32 cellular contexts compared by ENCODE assay signal in the genomic region with DNA sequence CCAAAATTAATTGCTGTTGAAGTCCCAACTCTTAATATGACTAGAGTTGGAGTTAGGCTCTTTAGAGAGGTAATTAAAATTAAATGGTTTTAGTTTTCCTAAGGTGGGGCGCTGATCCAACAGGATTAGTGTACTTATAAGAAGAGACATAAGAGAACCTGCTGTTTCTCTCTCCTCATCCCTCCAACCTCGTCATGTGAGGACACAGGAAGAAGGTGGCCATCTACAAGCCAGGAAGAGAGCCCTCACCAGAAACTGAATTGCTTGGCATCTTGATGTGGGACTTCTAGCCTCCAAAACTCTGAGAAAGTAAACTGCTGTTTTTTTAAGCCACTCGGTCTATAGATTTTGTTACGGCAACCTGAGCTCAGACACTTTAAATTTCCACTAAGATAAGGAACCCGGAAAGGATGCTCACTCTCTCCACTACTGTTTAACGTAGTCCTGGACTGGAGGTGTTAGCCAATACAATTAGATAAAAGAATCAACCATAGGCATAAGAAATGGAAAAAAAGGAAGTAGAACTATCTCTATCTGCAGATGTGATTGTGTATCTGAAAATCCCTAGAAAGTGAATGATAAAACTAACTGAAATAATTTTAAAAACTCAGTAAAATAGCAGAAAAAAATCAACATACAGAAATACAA. TPM values are rescaled to one million over a fixed set of nuclear protein-coding genes. Genes with fewer than 3 reads are reported as not detected.
DNase-seq lines count a peak whose midpoint lies in the region; ATAC-seq, FAIRE-seq and TF ChIP-seq lines count a peak whose summit lies in the region.
"Had no signal": no experiment of that assay in that cellular context is flagged by ENCODE, and none has a peak within 500 bp of the region (broad histone marks: within the 10 kb centered on the region; RNA-seq: fewer than 3 reads in every experiment).

No MANE protein-coding gene starts in this region.

- H3K4me1 ChIP-seq in GM12878 (ENCODE audit: control insufficient read depth, insufficient read depth, low read length) (no peaks in the 10 kb centered on the region), smooth muscle cell (ENCODE audit: low read depth) (no peaks in the 10 kb centered on the region), vagina (no peaks in the 10 kb centered on the region)
- H3K4me1 ChIP-seq: esophagus squamous epithelium, prostate gland, right lobe of liver, SJCRH30, stomach had no signal

- no TSS peak for BruUV-seq in GM12878 (replicated peaks; lab: Mats Ljungman, UMichigan)

- H3K4me3 ChIP-seq in GM12878 (no peak overlapping the region), smooth muscle cell (no peak overlapping the region), vagina (no peak overlapping the region)
- H3K4me3 ChIP-seq: esophagus squamous epithelium, GM23248, heart left ventricle, MG63, prostate gland, right lobe of liver, SJCRH30, stomach had no signal

- no peaks in the 10 kb centered on the region for H3F3A ChIP-seq in smooth muscle cell (ENCODE audit: low read depth)

- ATAC-seq in GM12878 (no peak), GM21390 (IDR thresholded peaks at IDR 0.05; ENCODE audit: unreplicated experiment) (no peak)
- ATAC-seq: activated naive CD8-positive, alpha-beta T cell treated with anti-CD3 and anti-CD28 coated beads, Interleukin-2, amount 50 U/mL, for 24 hours; activated T-cell treated with anti-CD3 and anti-CD28 coated beads, Interleukin-2, amount 50 U/mL, for 72 hours; heart left ventricle; naive thymus-derived CD8-positive, alpha-beta T cell; right lobe of liver; T-cell had no signal

- H3K9me3 ChIP-seq in GM12878 (replicated peaks; ENCODE audit: control insufficient read depth, insufficient read depth, low read length) (no peaks in the 10 kb centered on the region), smooth muscle cell (replicated peaks; ENCODE audit: low read depth) (no peaks in the 10 kb centered on the region), vagina (no peaks in the 10 kb centered on the region)
- H3K9me3 ChIP-seq: esophagus squamous epithelium, heart left ventricle, prostate gland, right lobe of liver, SJCRH30, stomach had no signal

- CTCF ChIA-PET in GM12878 (lab: Yijun Ruan, JAX): no interaction called here

- H3K79me2 ChIP-seq in GM12878 (ENCODE audit: control insufficient read depth, insufficient read depth, low read length) (no peaks in the 10 kb centered on the region), smooth muscle cell (ENCODE audit: low read depth) (peaks cover 30% of the 10 kb centered on the region)

- no peak for TF ChIP-seq EP300 in GM12878 (IDR thresholded peaks at IDR 0.05; ENCODE audit: borderline replicate concordance in 1 of 2, control insufficient read depth in 1 of 2, low read depth in 2 of 2, low read length in 2 of 2)

- DNase-seq in GM12892 (ENCODE audit: insufficient read length) (no peak), NCI-H82 treated with DMSO at 0.1 percent for 48 hours (lab: John Stamatoyannopoulos, UW; ENCODE audit: unreplicated experiment) (peak; percentile 19), GM12878 (ENCODE audit: low read depth, low spot score) (no peak), smooth muscle cell (lab: John Stamatoyannopoulos, UW; ENCODE audit: unreplicated experiment) (no peak), NOMO-1 (lab: John Stamatoyannopoulos, UW; ENCODE audit: unreplicated experiment in 2 of 2) (no peak), vagina (ENCODE audit: extremely low spot score in 2 of 2) (no peak)
- DNase-seq: activated CD4-positive, alpha-beta T cell treated with anti-CD3 and anti-CD28 coated beads, Interleukin-2, amount 50 U/mL, for 48 hours; activated naive CD4-positive, alpha-beta T cell; activated naive CD8-positive, alpha-beta T cell treated with anti-CD3 and anti-CD28 coated beads, Interleukin-2, amount 50 U/mL, for 24 hours; activated T-cell treated with anti-CD3 and anti-CD28 coated beads, Interleukin-2, amount 50 U/mL, for 72 hours; central memory CD4-positive, alpha-beta T cell; DMS79 treated with DMSO at 0.1 percent for 48 hours; esophagus squamous epithelium; foreskin melanocyte; GM23248; heart left ventricle; KG1; kidney; MG63; naive thymus-derived CD8-positive, alpha-beta T cell; NCI-H1930; NCI-H524 treated with DMSO at 0.1 percent for 48 hours; nucleus accumbens; right lobe of liver; SJCRH30; stimulated activated CD4-positive, alpha-beta T cell treated with anti-CD3 and anti-CD28 coated beads, Interleukin-2, amount 100 ng/mL, for 48 hours; stomach; T-cell had no signal

- H3K27me3 ChIP-seq in GM12878 (replicated peaks in 1 of 2; ENCODE audit: control insufficient read depth in 2 of 2, insufficient read depth in 2 of 2, low read length in 1 of 2) (no peaks in the 10 kb centered on the region), smooth muscle cell (ENCODE audit: low read depth) (no peaks in the 10 kb centered on the region), vagina (no peaks in the 10 kb centered on the region)
- H3K27me3 ChIP-seq: esophagus squamous epithelium, heart left ventricle, MG63, right lobe of liver, SJCRH30, stomach had no signal

- POLR2A ChIA-PET in GM12878 (lab: Charles Lee): no interaction called here

- no peak for TF ChIP-seq CTCF in GM12878 (IDR thresholded peaks at IDR 0.05 in 2 of 3, conservative IDR thresholded peaks at IDR 0.05 in 1 of 3; ENCODE audit: control insufficient read depth in 2 of 3, extremely low read depth in 1 of 3, insufficient read depth in 1 of 3, low read depth in 3 of 3, low read length in 3 of 3)
- no peak for TF ChIP-seq CTCF in smooth muscle cell (IDR thresholded peaks at IDR 0.05; ENCODE audit: borderline replicate concordance, insufficient read depth, poor library complexity, severe bottlenecking)
- TF ChIP-seq CTCF in vagina (IDR thresholded peaks at IDR 0.05): no peak

- RAD21 ChIA-PET in GM12878 (lab: Charles Lee; ENCODE audit: unreplicated experiment): no interaction called here

- H3K9ac ChIP-seq in GM12878 (ENCODE audit: control insufficient read depth, insufficient read depth, low read length): no peak overlapping the region
- H3K9ac ChIP-seq in smooth muscle cell (ENCODE audit: low read depth): no peak overlapping the region
- H3K9ac ChIP-seq: GM23248 had no signal

- H2AFZ ChIP-seq in GM12878 (ENCODE audit: control insufficient read depth, low read depth, low read length): no peak overlapping the region
- H2AFZ ChIP-seq in smooth muscle cell (ENCODE audit: low read depth): no peak overlapping the region
- H2AFZ ChIP-seq: GM23248 had no signal

- FAIRE-seq in GM12892 (lab: Jason Lieb, UNC): peak; percentile 30
- FAIRE-seq in GM12878 (lab: Jason Lieb, UNC): peak; percentile 44
- FAIRE-seq: HTR-8/SVneo, kidney had no signal

- TF ChIP-seq POLR2A in GM12892 (IDR thresholded peaks at IDR 0.05; ENCODE audit: low read depth, low read length) (no peak), GM12878 (IDR thresholded peaks at IDR 0.05; ENCODE audit: low read depth, low read length) (no peak), vagina (IDR thresholded peaks at IDR 0.05) (no peak)

- 74% methylated on average over 6 of the region's 6 CpGs for WGBS in GM12878 (ENCODE audit: insufficient coverage, insufficient replicate concordance, low lambda C conversion rate, missing lambda C conversion rate)
- 71% methylated on average over 6 of the region's 6 CpGs for WGBS in smooth muscle cell (ENCODE audit: low lambda C conversion rate)

- no peak for TF ChIP-seq RAD21 in GM12878 (IDR thresholded peaks at IDR 0.05; ENCODE audit: insufficient read depth, low read depth, low read length)

- H3K4me2 ChIP-seq in GM12878 (ENCODE audit: control insufficient read depth, insufficient read depth) (no peak overlapping the region), smooth muscle cell (peak overlapping the region; percentile 3)

- intact Hi-C loops in GM12878 (cut with micrococcal nuclease; ENCODE audit: unreplicated experiment): no loop called here
- intact Hi-C loops in vagina (cut with DNase I): no loop called here

- no peaks in the 10 kb centered on the region for H3K36me3 ChIP-seq in GM12878 (ENCODE audit: control insufficient read depth in 2 of 2, insufficient read depth in 2 of 2, low read length in 1 of 2)
- peaks cover 11% of the 10 kb centered on the region for H3K36me3 ChIP-seq in smooth muscle cell (ENCODE audit: low read depth)
- H3K36me3 ChIP-seq in vagina: no peaks in the 10 kb centered on the region
- H3K36me3 ChIP-seq: prostate gland, right lobe of liver had no signal

- no peak overlapping the region for H3K27ac ChIP-seq in GM12878 (ENCODE audit: control insufficient read depth, insufficient read depth)
- no peak overlapping the region for H3K27ac ChIP-seq in smooth muscle cell (ENCODE audit: low read depth)
- H3K27ac ChIP-seq in vagina: no peak overlapping the region
- H3K27ac ChIP-seq: C4-2B, esophagus squamous epithelium, GM23248, heart left ventricle, prostate gland, right lobe of liver, SJCRH30, stomach had no signal

- SMC1A ChIA-PET in GM12878 (lab: Charles Lee; ENCODE audit: uncharacterized antibody, unreplicated experiment): interaction anchor here (1.1 to 1.3 kb wide), 2 partner anchors 10 to 21 kb away, joined by 3 read pairs; no protein-coding TSS in a partner anchor

- no peaks in the 10 kb centered on the region for H4K20me1 ChIP-seq in GM12878 (ENCODE audit: control insufficient read depth, insufficient read depth)
- H4K20me1 ChIP-seq in smooth muscle cell (ENCODE audit: low read depth): peaks cover 70% of the 10 kb centered on the region

- in situ Hi-C loops in GM12878 (cut with MboI): no loop called here

RNA-seq across cellular contexts. Expression of a gene that starts 26.8 kb away (rescaled TPM):
- 6.5 TPM for polyA plus RNA-seq in GM12892 (2012; ENCODE audit: missing spikeins)
- 11.1 and 11.9 TPM in 2 replicates for total RNA-seq in GM12878 (2013; cell fraction: nucleolus; rRNA removed)
- total RNA-seq in GM12878 (2014; rRNA removed) (5.5 and 6.0 TPM in 2 replicates), GM12878 (2014; rRNA removed; fragmentation: Illumina TruSeq; extraction: Trizol) (5.9 and 7.4 TPM in 2 replicates), GM12878 (2021) (5.1 and 5.8 TPM in 2 replicates), smooth muscle cell (111 and 116 TPM in 2 replicates), vagina (36.1 TPM)
- polyA plus RNA-seq in GM12878 (2011; ENCODE audit: low read depth): 0.84 TPM
- polyA plus RNA-seq in GM12878 (2011; rRNA removed) (2.6 and 2.7 TPM in 2 replicates), GM12878 (2014; fragmentation: Illumina TruSeq; extraction: Trizol) (5.2 and 8.9 TPM in 2 replicates), GM12878 (2014; fragmentation: Nextera tagmentation; extraction: Ambion mirVana) (1 to 10 TPM; 1.6 to 2.6 TPM), GM12878 (2014; rRNA removed) (3.2 and 3.9 TPM in 2 replicates), GM12878 (2016; fragmentation: Nextera tagmentation; extraction: Ambion mirVana) (1 to 10 TPM; 4.4 to 5.1 TPM), smooth muscle cell (39.9 and 41.7 TPM in 2 replicates)
- 0.95 and 1.1 TPM in 2 replicates for polyA plus RNA-seq in GM12878 (2011; cell fraction: cytosol; rRNA removed)
- polyA plus RNA-seq in GM12878 (2011; cell fraction: nucleus; rRNA removed): 3.2 TPM in 2 replicates
- 2.2 and 2.4 TPM in 2 replicates for polyA plus RNA-seq in GM12878 (2012)
- 3.6 and 5.8 TPM in 2 replicates for polyA minus RNA-seq in GM12878 (2011; rRNA and poly(A)+ RNA removed)
- polyA minus RNA-seq in GM12878 (2011; cell fraction: cytosol; rRNA and poly(A)+ RNA removed): 1.0 and 2.8 TPM in 2 replicates
- polyA minus RNA-seq in GM12878 (2011; cell fraction: nucleus; rRNA and poly(A)+ RNA removed): 2.5 and 5.9 TPM in 2 replicates
